10 cellular contexts compared by ENCODE assay signal in the genomic region with DNA sequence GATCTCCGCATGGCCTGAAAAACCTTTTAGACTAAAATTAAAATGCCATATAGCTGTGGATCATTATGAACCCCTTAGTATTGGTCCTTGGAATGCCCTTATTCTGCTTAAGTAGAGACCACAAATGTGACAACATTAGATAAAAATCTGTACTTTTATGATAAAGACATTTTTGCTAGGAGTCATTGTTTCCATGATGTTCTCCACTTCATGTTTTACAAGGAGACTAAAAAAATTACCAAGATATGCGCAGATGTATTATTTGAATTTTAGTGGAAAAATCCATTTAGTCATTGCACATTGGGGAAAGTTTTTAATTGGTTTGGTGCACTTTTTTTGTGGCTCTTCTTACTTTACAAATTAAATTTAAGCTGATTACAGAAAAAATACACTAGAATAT. TPM values are rescaled to one million over a fixed set of nuclear protein-coding genes. Genes with fewer than 3 reads are reported as not detected.
A peak's percentile ranks its signal among the peaks of the same experiment; 100 is the strongest.
DNase-seq lines count a peak whose midpoint lies in the region; ATAC-seq and TF ChIP-seq lines count a peak whose summit lies in the region.
"Had no signal": no experiment of that assay in that cellular context is flagged by ENCODE, and none has a peak within 500 bp of the region (broad histone marks: within the 10 kb centered on the region; RNA-seq: fewer than 3 reads in every experiment).

No MANE protein-coding gene starts in this region.

- 83 to 92% (median 84%) methylated on average over 2 of the region's 2 CpGs for WGBS in psoas muscle, 3 donors

- peaks cover 15% of the 10 kb centered on the region for H3K36me3 Mint-ChIP-seq in activated CD4-positive, alpha-beta T cell treated with anti-CD3 and anti-CD28 coated beads for 36 hours (ENCODE audit: low read depth)

- H3K9me3 ChIP-seq in endocrine pancreas (ENCODE audit: control insufficient read depth, low read length) (no peaks in the 10 kb centered on the region), psoas muscle (no peaks in the 10 kb centered on the region)
- H3K9me3 ChIP-seq: sigmoid colon, upper lobe of right lung had no signal

- intact Hi-C loops in activated CD4-positive, alpha-beta T cell treated with anti-CD3 and anti-CD28 coated beads for 36 hours (cut with DNase I, micrococcal nuclease): loop anchor here in 1 of 2 experiments (2.0 kb wide), 1 partner anchor 86 kb away; the partner anchor contains the start of gene HPRT1
- intact Hi-C loops in psoas muscle (cut with DNase I): no loop called here

- peak overlapping the region; percentile 94 for H3K4me3 ChIP-seq in endocrine pancreas (ENCODE audit: control insufficient read depth, insufficient read depth, low read length)
- H3K4me3 ChIP-seq in psoas muscle: peak overlapping the region; percentile 83

- no peaks in the 10 kb centered on the region for H3K27me3 ChIP-seq in endocrine pancreas (ENCODE audit: control insufficient read depth, insufficient read depth, low read length)
- no peaks in the 10 kb centered on the region for H3K27me3 ChIP-seq in psoas muscle (ENCODE audit: insufficient read depth in 3 of 3, low read length in 2 of 3)
- H3K27me3 ChIP-seq: sigmoid colon, upper lobe of right lung had no signal

- CTCF ChIA-PET in activated CD4-positive, alpha-beta T cell treated with anti-CD3 and anti-CD28 coated beads for 36 hours (lab: Charles Lee): no interaction called here

- H3K27ac ChIP-seq in psoas muscle: no peak overlapping the region
- H3K27ac ChIP-seq: upper lobe of right lung had no signal

- H3K27ac Mint-ChIP-seq in activated CD4-positive, alpha-beta T cell treated with anti-CD3 and anti-CD28 coated beads for 36 hours: peak overlapping the region; percentile 98

- H3K27me3 Mint-ChIP-seq in activated CD4-positive, alpha-beta T cell treated with anti-CD3 and anti-CD28 coated beads for 36 hours: no peaks in the 10 kb centered on the region

- H3K9me3 Mint-ChIP-seq in activated CD4-positive, alpha-beta T cell treated with anti-CD3 and anti-CD28 coated beads for 36 hours (ENCODE audit: low read depth): no peaks in the 10 kb centered on the region

- H3K4me1 Mint-ChIP-seq in activated CD4-positive, alpha-beta T cell treated with anti-CD3 and anti-CD28 coated beads for 36 hours: peaks cover 14% of the 10 kb centered on the region

- no peak for TF ChIP-seq CTCF in psoas muscle (IDR thresholded peaks at IDR 0.05)

- no peak for ATAC-seq in activated CD4-positive, alpha-beta T cell treated with anti-CD3 and anti-CD28 coated beads for 36 hours
- ATAC-seq in psoas muscle: no peak
- no peak for ATAC-seq in HG03521 (IDR thresholded peaks at IDR 0.05; ENCODE audit: unreplicated experiment)
- no peak for ATAC-seq in HG03342 (IDR thresholded peaks at IDR 0.05; ENCODE audit: unreplicated experiment)
- ATAC-seq: upper lobe of right lung had no signal

- H3K4me1 ChIP-seq in endocrine pancreas (ENCODE audit: control insufficient read depth, insufficient read depth, low read length): peaks cover 6% of the 10 kb centered on the region
- H3K4me1 ChIP-seq in psoas muscle: peaks cover 3% of the 10 kb centered on the region
- H3K4me1 ChIP-seq: sigmoid colon had no signal

- POLR2A ChIA-PET in activated CD4-positive, alpha-beta T cell treated with anti-CD3 and anti-CD28 coated beads for 36 hours (lab: Charles Lee): no interaction called here

- H3K36me3 ChIP-seq in endocrine pancreas (ENCODE audit: control insufficient read depth, insufficient read depth, low read length) (no peaks in the 10 kb centered on the region), psoas muscle (ENCODE audit: insufficient read depth in 1 of 2, low read depth in 1 of 2) (no peaks in the 10 kb centered on the region)
- H3K36me3 ChIP-seq: sigmoid colon, upper lobe of right lung had no signal

- peak overlapping the region; percentile 96 for H3K4me3 Mint-ChIP-seq in activated CD4-positive, alpha-beta T cell treated with anti-CD3 and anti-CD28 coated beads for 36 hours

- DNase-seq in activated CD4-positive, alpha-beta T cell treated with anti-CD3 and anti-CD28 coated beads for 36 hours: no peak
- no peak for DNase-seq in activated CD4-positive, alpha-beta T cell treated with anti-CD3 and anti-CD28 coated beads, Interleukin-2, amount 50 U/mL, for 48 hours
- DNase-seq in RKO (ENCODE audit: low spot score): peak; percentile 32
- no peak for DNase-seq in psoas muscle
- no peak for DNase-seq in NCI-H526 (lab: John Stamatoyannopoulos, UW)
- DNase-seq: sigmoid colon, upper lobe of right lung had no signal

- H3K9ac ChIP-seq in endocrine pancreas (ENCODE audit: control insufficient read depth, insufficient read depth, low read length): no peak overlapping the region

RNA-seq across cellular contexts. Expression of gene PHF6, which starts 1.8 kb away (rescaled TPM):
- 10 to 100 TPM; 53.3 to 60.6 TPM for total RNA-seq in activated CD4-positive, alpha-beta T cell treated with anti-CD3 and anti-CD28 coated beads for 36 hours
- total RNA-seq in psoas muscle: 1 to 10 TPM; 6.1 to 8.7 (median 6.7) TPM
- polyA plus RNA-seq in psoas muscle: 1 to 10 TPM; 3.5 to 9.1 (median 4.9) TPM

Comparison
In these comparisons a context has a peak if more than half of its experiments do, and no peak if none do; other contexts are left out.
1. RNA of gene PHF6, which starts 1.8 kb away (total RNA-seq): 53.3 to 60.6 TPM in activated CD4-positive, alpha-beta T cell treated with anti-CD3 and anti-CD28 coated beads for 36 hours; 6.1 to 8.7 TPM in psoas muscle; every median in the first group is over 4 times any median in the second.